Comparison of ENCODE assay signal across 25 cellular contexts in the genomic region with DNA sequence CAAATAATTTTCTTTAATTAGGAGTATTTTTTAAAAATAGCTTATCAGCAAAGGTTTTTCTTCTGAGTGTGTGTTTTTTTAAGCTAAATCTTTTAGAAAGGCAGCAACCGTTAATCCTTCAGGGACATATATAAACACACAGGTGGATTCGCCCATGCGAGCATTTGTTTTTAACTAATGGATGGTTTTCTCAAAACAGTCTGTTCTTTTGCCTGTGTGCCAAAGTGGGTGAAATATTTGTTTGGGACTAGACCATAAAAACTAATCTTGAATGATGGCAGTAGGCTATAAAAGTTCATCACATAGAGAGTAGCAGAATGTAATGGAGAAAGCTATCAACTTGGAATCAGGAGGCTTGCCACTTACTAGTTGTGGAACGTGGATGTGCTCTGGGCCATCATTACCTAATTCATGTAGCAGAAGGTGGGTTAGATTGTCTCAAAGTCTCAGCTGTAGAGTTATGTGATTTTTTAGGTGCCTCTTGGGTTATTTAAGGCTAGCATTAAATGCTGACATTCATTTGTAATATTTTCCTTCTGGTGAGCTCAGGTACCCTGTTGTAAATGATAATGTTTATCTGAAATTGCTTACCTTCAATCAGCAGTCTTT. TPM values are rescaled to one million over a fixed set of nuclear protein-coding genes. Genes with fewer than 3 reads are reported as not detected.
A peak's percentile ranks its signal among the peaks of the same experiment; 100 is the strongest.
DNase-seq lines count a peak whose midpoint lies in the region; ATAC-seq, FAIRE-seq and TF ChIP-seq lines count a peak whose summit lies in the region.
"Had no signal": no experiment of that assay in that cellular context is flagged by ENCODE, and none has a peak within 500 bp of the region (broad histone marks: within the 10 kb centered on the region; RNA-seq: fewer than 3 reads in every experiment).

No MANE protein-coding gene starts in this region.

- DNase-seq in activated naive CD8-positive, alpha-beta T cell treated with anti-CD3 and anti-CD28 coated beads, Interleukin-2, amount 50 U/mL, for 24 hours = no peak
- no peak for DNase-seq in activated naive CD8-positive, alpha-beta T cell treated with anti-CD3 and anti-CD28 coated beads for 36 hours
- DNase-seq in NAMALWA (ENCODE audit: low spot score) (peak; percentile 89), left kidney (ENCODE audit: low read depth, low spot score) (peak; percentile 44), NCI-H345 treated with DMSO at 0.1 percent for 48 hours (lab: John Stamatoyannopoulos, UW; ENCODE audit: unreplicated experiment) (no peak), H54 (ENCODE audit: insufficient read length, low spot score) (no peak)
- DNase-seq in activated naive CD4-positive, alpha-beta T cell treated with anti-CD3 and anti-CD28 coated beads, Interleukin-2, amount 50 U/mL, for 16 hours = no peak
- DNase-seq: C1 segment of cervical spinal cord, GF-D8, Kasumi-1, MG63, NCI-H1092, NCI-H146, NCI-H2081, NCI-H510A treated with DMSO at 0.1 percent for 48 hours, NCI-H774, PC-3, RPMI8226, SIG-M5 had no signal

- H3K4me3 Mint-ChIP-seq in activated naive CD8-positive, alpha-beta T cell treated with anti-CD3 and anti-CD28 coated beads, Interleukin-2, amount 50 U/mL, for 24 hours = no peak overlapping the region
- no peak overlapping the region for H3K4me3 Mint-ChIP-seq in activated naive CD8-positive, alpha-beta T cell treated with anti-CD3 and anti-CD28 coated beads for 36 hours
- H3K4me3 Mint-ChIP-seq: GM23338 had no signal

- no peak for TF ChIP-seq POLR2A in H54 (IDR thresholded peaks at IDR 0.05; ENCODE audit: low read depth, low read length)

- H3K9me3 Mint-ChIP-seq in activated naive CD8-positive, alpha-beta T cell treated with anti-CD3 and anti-CD28 coated beads, Interleukin-2, amount 50 U/mL, for 24 hours = no peaks in the 10 kb centered on the region
- H3K9me3 Mint-ChIP-seq in activated naive CD8-positive, alpha-beta T cell treated with anti-CD3 and anti-CD28 coated beads for 36 hours = no peaks in the 10 kb centered on the region
- H3K9me3 Mint-ChIP-seq: GM23338, IgD-negative memory B cell had no signal

- peak overlapping the region; percentile 16 for H3K27ac Mint-ChIP-seq in activated naive CD8-positive, alpha-beta T cell treated with anti-CD3 and anti-CD28 coated beads, Interleukin-2, amount 50 U/mL, for 24 hours
- H3K27ac Mint-ChIP-seq in activated naive CD8-positive, alpha-beta T cell treated with anti-CD3 and anti-CD28 coated beads for 36 hours = no peak overlapping the region
- H3K27ac Mint-ChIP-seq: GM23338 had no signal

- peaks cover 47% of the 10 kb centered on the region for H3K4me1 Mint-ChIP-seq in activated naive CD8-positive, alpha-beta T cell treated with anti-CD3 and anti-CD28 coated beads, Interleukin-2, amount 50 U/mL, for 24 hours
- peaks cover 23% of the 10 kb centered on the region for H3K4me1 Mint-ChIP-seq in activated naive CD8-positive, alpha-beta T cell treated with anti-CD3 and anti-CD28 coated beads for 36 hours

- no peaks in the 10 kb centered on the region for H3K36me3 Mint-ChIP-seq in activated naive CD8-positive, alpha-beta T cell treated with anti-CD3 and anti-CD28 coated beads, Interleukin-2, amount 50 U/mL, for 24 hours (ENCODE audit: low read depth)
- peaks cover 2% of the 10 kb centered on the region for H3K36me3 Mint-ChIP-seq in activated naive CD8-positive, alpha-beta T cell treated with anti-CD3 and anti-CD28 coated beads for 36 hours

- H3K27me3 Mint-ChIP-seq in activated naive CD8-positive, alpha-beta T cell treated with anti-CD3 and anti-CD28 coated beads, Interleukin-2, amount 50 U/mL, for 24 hours = peaks cover 3% of the 10 kb centered on the region
- no peaks in the 10 kb centered on the region for H3K27me3 Mint-ChIP-seq in activated naive CD8-positive, alpha-beta T cell treated with anti-CD3 and anti-CD28 coated beads for 36 hours

- no peak for ATAC-seq in activated naive CD8-positive, alpha-beta T cell treated with anti-CD3 and anti-CD28 coated beads, Interleukin-2, amount 50 U/mL, for 24 hours
- ATAC-seq: GM12878, GM23338, HCT116, PC-3, SK-N-SH treated with all-trans-retinoic acid at 6 μM for 48 hours had no signal

- FAIRE-seq in H54 (lab: Jason Lieb, UNC) = no peak
- FAIRE-seq: GM12878, GM19239 had no signal

RNA-seq across cellular contexts. Expression of gene TAPT1, which starts 7.4 kb away (rescaled TPM):
- total RNA-seq in activated naive CD8-positive, alpha-beta T cell treated with anti-CD3 and anti-CD28 coated beads for 36 hours = 10 to 100 TPM; 28.5 to 31.3 TPM

Comparison
In these comparisons a context has a peak if more than half of its experiments do, and no peak if none do; other contexts are left out.
1. DNase-seq: peak in NAMALWA (single experiment) and left kidney (single experiment); none in activated naive CD8-positive, alpha-beta T cell treated with anti-CD3 and anti-CD28 coated beads, Interleukin-2, amount 50 U/mL, for 24 hours (single experiment), activated naive CD8-positive, alpha-beta T cell treated with anti-CD3 and anti-CD28 coated beads for 36 hours (single experiment), NCI-H345 treated with DMSO at 0.1 percent for 48 hours (single experiment), activated naive CD4-positive, alpha-beta T cell treated with anti-CD3 and anti-CD28 coated beads, Interleukin-2, amount 50 U/mL, for 16 hours (single experiment) and H54 (single experiment).